ENCODE assay signal across 1 cellular context in genomic region chr1:162371611-162372010, GRCh38.
TF ChIP-seq lines count a peak whose summit lies in the region.

No MANE protein-coding gene starts in this region.

TF ChIP-seq in K562, 482 proteins besides CTCF, POLR2A, EP300 and RAD21:
- TF ChIP-seq CREB1 (IDR thresholded peaks at IDR 0.05) (no peak), CREB1 (CRISPR knock-in tag; IDR thresholded peaks at IDR 0.05) (no peak), FOXK2 (conservative IDR thresholded peaks at IDR 0.05 in 1 of 2, IDR thresholded peaks at IDR 0.05 in 1 of 2; ENCODE audit: low read depth in 2 of 2) (no peak)
